Comparison of ENCODE assay signal across 22 cellular contexts in the genomic region with DNA sequence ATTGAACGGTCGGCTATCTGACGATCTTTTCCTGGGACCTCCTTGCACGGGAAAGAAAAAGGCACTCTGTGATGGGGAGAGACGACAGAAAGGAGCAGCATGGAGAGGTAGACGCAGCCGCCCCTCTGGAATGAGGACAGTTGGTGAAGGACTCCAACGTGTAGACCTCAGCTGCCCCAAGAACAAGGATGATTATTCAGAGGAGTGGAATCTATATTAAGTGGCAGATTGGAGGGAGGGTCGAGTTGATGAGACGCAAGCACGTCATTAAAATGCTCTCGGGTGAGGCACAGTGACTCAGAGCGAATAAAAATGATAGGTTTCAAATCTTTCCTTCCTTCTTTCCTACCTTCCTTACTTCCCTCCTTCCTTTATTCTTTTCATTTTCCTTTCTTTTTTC.
A peak's percentile ranks its signal among the peaks of the same experiment; 100 is the strongest.
DNase-seq lines count a peak whose midpoint lies in the region; ATAC-seq and TF ChIP-seq lines count a peak whose summit lies in the region.
"Had no signal": no experiment of that assay in that cellular context is flagged by ENCODE, and none has a peak within 500 bp of the region (broad histone marks: within the 10 kb centered on the region; RNA-seq: fewer than 3 reads in every experiment).

No MANE protein-coding gene starts in this region.

- H4K20me1 ChIP-seq in GM23248 (ENCODE audit: insufficient read depth): no peaks in the 10 kb centered on the region

- no peak overlapping the region for H3K14ac ChIP-seq in mesenchymal stem cell (ENCODE audit: low read length in 2 of 2)

- no peak overlapping the region for H3K18ac ChIP-seq in mesenchymal stem cell (ENCODE audit: low read depth in 1 of 2, low read length in 2 of 2)

- H3K4me1 Mint-ChIP-seq in natural killer cell: no peaks in the 10 kb centered on the region
- H3K4me1 Mint-ChIP-seq: activated naive CD8-positive, alpha-beta T cell treated with anti-CD3 and anti-CD28 coated beads, Interleukin-2, amount 50 U/mL, for 24 hours had no signal

- no peaks in the 10 kb centered on the region for H3K79me1 ChIP-seq in mesenchymal stem cell (replicated peaks; ENCODE audit: low read length, poor library complexity, severe bottlenecking)

- no peaks in the 10 kb centered on the region for H3K9me2 ChIP-seq in GM23248 (ENCODE audit: insufficient read depth)

- H3K27me3 Mint-ChIP-seq in natural killer cell (ENCODE audit: low read depth in 2 of 2): no peaks in the 10 kb centered on the region
- H3K27me3 Mint-ChIP-seq: CD4-positive, alpha-beta T cell had no signal

- H3K9me3 ChIP-seq in GM23248 (ENCODE audit: low read depth) (no peaks in the 10 kb centered on the region), mesenchymal stem cell (ENCODE audit: control insufficient read depth, low read length) (no peaks in the 10 kb centered on the region)
- H3K9me3 ChIP-seq: gastroesophageal sphincter had no signal

- no peak overlapping the region for H2AFZ ChIP-seq in GM23248
- H2AFZ ChIP-seq in mesenchymal stem cell (ENCODE audit: low read depth, low read length): no peak overlapping the region

- in situ Hi-C loops in GM23248 (cut with MboI): no loop called here

- intact Hi-C loops in natural killer cell (cut with micrococcal nuclease): no loop called here

- H2BK12ac ChIP-seq in mesenchymal stem cell (ENCODE audit: low read length in 2 of 2): no peak overlapping the region

- no peaks in the 10 kb centered on the region for H3K36me3 Mint-ChIP-seq in natural killer cell

- no peaks in the 10 kb centered on the region for H3K79me2 ChIP-seq in GM23248 (ENCODE audit: insufficient read depth)

- no peak for TF ChIP-seq CTCF in natural killer cell (IDR thresholded peaks at IDR 0.05)

- H2AK5ac ChIP-seq in mesenchymal stem cell (ENCODE audit: low read length, severe bottlenecking): no peak overlapping the region

- no peak overlapping the region for H3K4me2 ChIP-seq in GM23248 (ENCODE audit: unreplicated experiment)
- no peak overlapping the region for H3K4me2 ChIP-seq in mesenchymal stem cell (ENCODE audit: low read length, poor library complexity, severe bottlenecking)

- no peak overlapping the region for H2BK5ac ChIP-seq in mesenchymal stem cell (ENCODE audit: low read depth, low read length, poor library complexity, severe bottlenecking)

- peak; percentile 23 for DNase-seq in GM23248
- DNase-seq in NCI-H524 (lab: John Stamatoyannopoulos, UW): peak; percentile 88 to 89
- peak in 12 of 61 donors; percentile 4 to 63 (median 10) for DNase-seq in caudate nucleus (lab: John Stamatoyannopoulos, UW)
- peak; percentile 43 for DNase-seq in putamen (ENCODE audit: low spot score)
- DNase-seq in natural killer cell: no peak
- no peak for DNase-seq in mesenchymal stem cell
- DNase-seq: activated effector memory CD4-positive, alpha-beta T cell treated with anti-CD3 and anti-CD28 coated beads, Interleukin-2, amount 50 U/mL, for 16 hours; activated naive CD8-positive, alpha-beta T cell treated with anti-CD3 and anti-CD28 coated beads, Interleukin-2, amount 50 U/mL, for 24 hours; brain microvascular endothelial cell; CD4-positive, alpha-beta T cell; effector CD8-positive, alpha-beta T cell; HFFc6; KBM-7; NCI-H1436; NCI-H2107; NCI-H510A; nephron progenitor cell; stimulated activated CD4-positive, alpha-beta T cell treated with anti-CD3 and anti-CD28 coated beads, Interleukin-15, amount 100 ng/mL, for 24 hours had no signal

- H3K4me3 Mint-ChIP-seq in natural killer cell: no peak overlapping the region
- H3K4me3 Mint-ChIP-seq: activated naive CD8-positive, alpha-beta T cell treated with anti-CD3 and anti-CD28 coated beads, Interleukin-2, amount 50 U/mL, for 24 hours; CD4-positive, alpha-beta T cell; HFFc6; nephron progenitor cell; stimulated activated naive CD8-positive, alpha-beta T cell treated with anti-CD3 and anti-CD28 coated beads, Interleukin-15, Interleukin-2, amounts not matched to agents 100 ng/mL and 50 ng/mL, for 24 hours had no signal

- no peak overlapping the region for H4K91ac ChIP-seq in mesenchymal stem cell (ENCODE audit: low read length)

- H3K4ac ChIP-seq in mesenchymal stem cell (ENCODE audit: low read depth in 1 of 2, low read length in 2 of 2): no peak overlapping the region

- H4K8ac ChIP-seq in mesenchymal stem cell (ENCODE audit: low read length): no peak overlapping the region

- no peaks in the 10 kb centered on the region for H3K36me3 ChIP-seq in GM23248 (ENCODE audit: low read depth)
- no peaks in the 10 kb centered on the region for H3K36me3 ChIP-seq in mesenchymal stem cell (ENCODE audit: control insufficient read depth in 1 of 2, insufficient read depth in 2 of 2, low read depth in 1 of 2, low read length in 2 of 2)
- H3K36me3 ChIP-seq: brain microvascular endothelial cell, gastroesophageal sphincter had no signal

- ATAC-seq in HG03280 (IDR thresholded peaks at IDR 0.05; ENCODE audit: unreplicated experiment): no peak
- ATAC-seq in natural killer cell: no peak
- ATAC-seq: activated naive CD8-positive, alpha-beta T cell treated with anti-CD3 and anti-CD28 coated beads, Interleukin-2, amount 50 U/mL, for 24 hours; gastroesophageal sphincter; sciatic nerve had no signal

- H3K4me3 ChIP-seq in GM23248 (no peak overlapping the region), mesenchymal stem cell (ENCODE audit: insufficient read depth in 1 of 2, low read depth in 1 of 2, low read length in 2 of 2) (no peak overlapping the region)
- H3K4me3 ChIP-seq: gastroesophageal sphincter had no signal

- H3K4me1 ChIP-seq in GM23248 (ENCODE audit: insufficient read depth) (no peaks in the 10 kb centered on the region), mesenchymal stem cell (ENCODE audit: control insufficient read depth, insufficient read depth, low read depth, low read length) (peaks cover 3% of the 10 kb centered on the region)
- H3K4me1 ChIP-seq: gastroesophageal sphincter had no signal

- H2BK15ac ChIP-seq in mesenchymal stem cell (ENCODE audit: low read depth, poor library complexity, severe bottlenecking): no peak overlapping the region

- 64 to 70% methylated on average over 13 of the region's 13 CpGs for WGBS in GM23248 (ENCODE audit: low coverage in 1 of 2, low lambda C conversion rate in 2 of 2, missing lambda C conversion rate in 2 of 2), 2 experiments
- 70% methylated on average over 13 of the region's 13 CpGs for WGBS in mesenchymal stem cell

- no peak overlapping the region for H2BK120ac ChIP-seq in mesenchymal stem cell (ENCODE audit: low read depth, low read length)

- H3K23ac ChIP-seq in mesenchymal stem cell (ENCODE audit: low read length in 2 of 2): no peak overlapping the region

- H3K27ac ChIP-seq in GM23248: no peak overlapping the region
- peak overlapping the region; percentile 83 for H3K27ac ChIP-seq in caudate nucleus (ENCODE audit: low read depth, low read length)
- no peak overlapping the region for H3K27ac ChIP-seq in mesenchymal stem cell (ENCODE audit: low read length, poor library complexity, severe bottlenecking)
- H3K27ac ChIP-seq: brain microvascular endothelial cell, gastroesophageal sphincter had no signal

- peaks cover 8% of the 10 kb centered on the region; the same call in 1 of the 2 replicates for H3K27me3 ChIP-seq in GM23248 (replicated peaks; ENCODE audit: insufficient read depth)
- H3K27me3 ChIP-seq in mesenchymal stem cell (ENCODE audit: control insufficient read depth in 1 of 2, insufficient read depth in 1 of 2, low read length in 2 of 2): no peaks in the 10 kb centered on the region
- H3K27me3 ChIP-seq: brain microvascular endothelial cell, gastroesophageal sphincter had no signal

- H3K9ac ChIP-seq in GM23248 (no peak overlapping the region), mesenchymal stem cell (ENCODE audit: low read length) (no peak overlapping the region)

- peaks cover 3% of the 10 kb centered on the region in 2 donors for H3K9me3 Mint-ChIP-seq in natural killer cell
- H3K9me3 Mint-ChIP-seq: activated naive CD8-positive, alpha-beta T cell treated with anti-CD3 and anti-CD28 coated beads, Interleukin-2, amount 50 U/mL, for 24 hours; CD4-positive, alpha-beta T cell; nephron progenitor cell; stimulated activated naive CD8-positive, alpha-beta T cell treated with anti-CD3 and anti-CD28 coated beads, Interleukin-15, Interleukin-2, amounts not matched to agents 100 ng/mL and 50 ng/mL, for 24 hours had no signal

- no peak overlapping the region for H3K27ac Mint-ChIP-seq in natural killer cell
- H3K27ac Mint-ChIP-seq: activated naive CD8-positive, alpha-beta T cell treated with anti-CD3 and anti-CD28 coated beads, Interleukin-2, amount 50 U/mL, for 24 hours; CD4-positive, alpha-beta T cell; HFFc6; nephron progenitor cell; stimulated activated naive CD8-positive, alpha-beta T cell treated with anti-CD3 and anti-CD28 coated beads, Interleukin-15, Interleukin-2, amounts not matched to agents 100 ng/mL and 50 ng/mL, for 24 hours had no signal

- no peaks in the 10 kb centered on the region for H3F3A ChIP-seq in GM23248 (ENCODE audit: insufficient read depth)

Comparison
In these comparisons a context has a peak if more than half of its experiments do, and no peak if none do; other contexts are left out.
1. DNase-seq: peak in GM23248 (single experiment), NCI-H524 (2 of 2) and putamen (single experiment); none in natural killer cell (single experiment) and mesenchymal stem cell (single experiment).